In genomic region chr6:37705239-37706051, GRCh38 we compare ENCODE assay signal across 8 cellular contexts. TPM values are rescaled to one million over a fixed set of nuclear protein-coding genes. Genes with fewer than 3 reads are reported as not detected.
DNase-seq lines count a peak whose midpoint lies in the region; ATAC-seq and TF ChIP-seq lines count a peak whose summit lies in the region.

No MANE protein-coding gene starts in this region.

- H3K9me3 Mint-ChIP-seq in Calu3 (ENCODE audit: low read depth, unreplicated experiment) (no peaks in the 10 kb centered on the region), H9 (no peaks in the 10 kb centered on the region; a peak in 1 of 5 replicates)
- no peaks in the 10 kb centered on the region for H3K9me3 Mint-ChIP-seq in natural killer cell treated with Interleukin-12 subunit alpha and Interleukin-12 subunit beta and Interleukin-15 and Interleukin-18, amount 100 ng/mL, for 72 hours
- no peaks in the 10 kb centered on the region for H3K9me3 Mint-ChIP-seq in stimulated activated memory B cell treated with anti-CD40 and anti-IgM and Interleukin-4, amounts not matched to agents 10 μg/mL and 1 μg/mL and 100 μg/mL, for 72 hours

- H2AK5ac ChIP-seq in H9 (ENCODE audit: insufficient read length, low read length), result no peak overlapping the region

- H3K18ac ChIP-seq in H9 (ENCODE audit: insufficient read length, low read depth, low read length), result peak overlapping the region; percentile 64

- H2BK15ac ChIP-seq in H9 (ENCODE audit: low read depth, low read length), result no peak overlapping the region

- H2BK12ac ChIP-seq in H9 (ENCODE audit: insufficient read length, low read depth, low read length), result no peak overlapping the region

- no peaks in the 10 kb centered on the region for H3K4me1 ChIP-seq in H9 (ENCODE audit: insufficient read depth, low read length)

- H3K27me3 Mint-ChIP-seq in Calu3 (ENCODE audit: unreplicated experiment) (peaks cover 24% of the 10 kb centered on the region), H9 (ENCODE audit: low read depth) (peaks cover 71% of the 10 kb centered on the region)
- H3K27me3 Mint-ChIP-seq in natural killer cell treated with Interleukin-12 subunit alpha and Interleukin-12 subunit beta and Interleukin-15 and Interleukin-18, amount 100 ng/mL, for 72 hours, result peaks cover 12 to 17% of the 10 kb centered on the region in 2 donors
- no peaks in the 10 kb centered on the region for H3K27me3 Mint-ChIP-seq in stimulated activated memory B cell treated with anti-CD40 and anti-IgM and Interleukin-4, amounts not matched to agents 10 μg/mL and 1 μg/mL and 100 μg/mL, for 72 hours

- no peaks in the 10 kb centered on the region for H3K79me2 ChIP-seq in H9 (ENCODE audit: insufficient read depth, low read length)

- no peak overlapping the region for H4K5ac ChIP-seq in H9 (ENCODE audit: insufficient read length, low read depth, low read length)

- no peak overlapping the region for H3K56ac ChIP-seq in H9 (ENCODE audit: insufficient read length, low read depth, low read length)

- peaks cover 4% of the 10 kb centered on the region for H3K23me2 ChIP-seq in H9 (ENCODE audit: insufficient read length, low read depth, low read length, poor library complexity, severe bottlenecking)

- no peaks in the 10 kb centered on the region for H4K20me1 ChIP-seq in H9 (ENCODE audit: control insufficient read depth, insufficient read depth, insufficient read length)

- TF ChIP-seq CTCF in Calu3 (IDR thresholded peaks at IDR 0.05; ENCODE audit: unreplicated experiment) (peak; percentile 45), H9 (conservative IDR thresholded peaks at IDR 0.05) (peak; percentile 90), fibroblast of pulmonary artery (IDR thresholded peaks at IDR 0.05; ENCODE audit: low read length, missing control alignments) (peak; percentile 51)

- H3K36me3 Mint-ChIP-seq in Calu3 (ENCODE audit: insufficient read depth, unreplicated experiment), result peaks cover 4% of the 10 kb centered on the region
- H3K36me3 Mint-ChIP-seq in H9 (ENCODE audit: insufficient read depth in 1 of 3, low read depth in 3 of 3), result no peaks in the 10 kb centered on the region
- no peaks in the 10 kb centered on the region for H3K36me3 Mint-ChIP-seq in natural killer cell treated with Interleukin-12 subunit alpha and Interleukin-12 subunit beta and Interleukin-15 and Interleukin-18, amount 100 ng/mL, for 72 hours
- H3K36me3 Mint-ChIP-seq in stimulated activated memory B cell treated with anti-CD40 and anti-IgM and Interleukin-4, amounts not matched to agents 10 μg/mL and 1 μg/mL and 100 μg/mL, for 72 hours, result no peaks in the 10 kb centered on the region

- H3K27me3 ChIP-seq in H9 (ENCODE audit: insufficient read depth, low read length), result peaks cover 14% of the 10 kb centered on the region; the same call in 1 of the 2 replicates

- H4K91ac ChIP-seq in H9 (ENCODE audit: insufficient read length, low read depth, low read length), result no peak overlapping the region

- no peak overlapping the region for H3K27ac Mint-ChIP-seq in Calu3 (ENCODE audit: unreplicated experiment)
- H3K27ac Mint-ChIP-seq in H9, result peak overlapping the region; percentile 78 to 95 (median 90); a peak in 6 of 7 replicates
- H3K27ac Mint-ChIP-seq in natural killer cell treated with Interleukin-12 subunit alpha and Interleukin-12 subunit beta and Interleukin-15 and Interleukin-18, amount 100 ng/mL, for 72 hours, result peak overlapping the region in 1 of 2 donors; percentile 53
- peak overlapping the region; percentile 95 for H3K27ac Mint-ChIP-seq in stimulated activated memory B cell treated with anti-CD40 and anti-IgM and Interleukin-4, amounts not matched to agents 10 μg/mL and 1 μg/mL and 100 μg/mL, for 72 hours

- no peak overlapping the region for H2BK5ac ChIP-seq in H9 (ENCODE audit: insufficient read length, low read length)

- no peak overlapping the region for H2BK120ac ChIP-seq in H9 (ENCODE audit: low read depth, low read length, poor library complexity, severe bottlenecking)

- peak overlapping the region; percentile 72; the same call in 1 of the 2 replicates for H3K14ac ChIP-seq in H9 (ENCODE audit: insufficient read depth, low read length)

- H3K4ac ChIP-seq in H9 (ENCODE audit: low read depth, low read length), result no peak overlapping the region

- no peak overlapping the region for H3T11ph ChIP-seq in H9 (ENCODE audit: low read length)

- ATAC-seq in natural killer cell treated with Interleukin-12 subunit alpha and Interleukin-12 subunit beta and Interleukin-15 and Interleukin-18, amount 100 ng/mL, for 72 hours, result peak; percentile 76 to 79
- peak; percentile 91 for ATAC-seq in stimulated activated memory B cell treated with anti-CD40 and anti-IgM and Interleukin-4, amounts not matched to agents 10 μg/mL and 1 μg/mL and 100 μg/mL, for 72 hours

- H3K4me3 ChIP-seq in fibroblast of pulmonary artery (replicated peaks; ENCODE audit: low read depth, low read length), result peak overlapping the region; percentile 55

- no CpG with 5 or more reads among the region's 45 CpGs for WGBS in H9 (ENCODE audit: extremely low coverage, insufficient read length, low lambda C conversion rate)

- H3K27ac ChIP-seq in H9 (ENCODE audit: insufficient read length, low read depth, low read length), result no peak overlapping the region

- intact Hi-C loops in Calu3 (cut with micrococcal nuclease; ENCODE audit: unreplicated experiment), result no loop called here

- peak overlapping the region; percentile 25 for H2AFZ ChIP-seq in H9 (ENCODE audit: low read length)

- H3K9ac ChIP-seq in H9 (ENCODE audit: extremely low read depth, insufficient read length, low read length), result no peak overlapping the region

- H3K4me1 Mint-ChIP-seq in Calu3 (ENCODE audit: low read depth, unreplicated experiment), result no peaks in the 10 kb centered on the region
- peaks cover 25 to 30% of the 10 kb centered on the region in 2 experiments for H3K4me1 Mint-ChIP-seq in H9
- peaks cover 10 to 12% of the 10 kb centered on the region in 2 donors for H3K4me1 Mint-ChIP-seq in natural killer cell treated with Interleukin-12 subunit alpha and Interleukin-12 subunit beta and Interleukin-15 and Interleukin-18, amount 100 ng/mL, for 72 hours (ENCODE audit: low read depth in 2 of 2)
- H3K4me1 Mint-ChIP-seq in stimulated activated memory B cell treated with anti-CD40 and anti-IgM and Interleukin-4, amounts not matched to agents 10 μg/mL and 1 μg/mL and 100 μg/mL, for 72 hours, result peaks cover 28% of the 10 kb centered on the region

- CTCF ChIA-PET in Calu3 (lab: Charles Lee), result interaction anchor here (0.6 to 1.4 kb wide), 4 partner anchors 8 to 236 kb away, joined by 3 to 5 read pairs (median 3); partner anchors contain the start of gene MDGA1

- no peak overlapping the region for H4K8ac ChIP-seq in H9 (replicated peaks; ENCODE audit: insufficient read length, low read depth, low read length)

- H3K23ac ChIP-seq in H9 (ENCODE audit: insufficient read length, low read depth, low read length), result no peak overlapping the region

- H3K4me2 ChIP-seq in H9 (ENCODE audit: insufficient read depth, insufficient read length, low read length), result peak overlapping the region; percentile 49

- BruUV-seq in Calu3 (replicated peaks; lab: Mats Ljungman, UMichigan), result no TSS peak

- H3K4me3 Mint-ChIP-seq in Calu3 (ENCODE audit: low read depth, unreplicated experiment), result no peak overlapping the region
- peak overlapping the region; percentile 74 to 81 for H3K4me3 Mint-ChIP-seq in H9
- peak overlapping the region; percentile 81 for H3K4me3 Mint-ChIP-seq in natural killer cell treated with Interleukin-12 subunit alpha and Interleukin-12 subunit beta and Interleukin-15 and Interleukin-18, amount 100 ng/mL, for 72 hours
- peak overlapping the region; percentile 86 for H3K4me3 Mint-ChIP-seq in stimulated activated memory B cell treated with anti-CD40 and anti-IgM and Interleukin-4, amounts not matched to agents 10 μg/mL and 1 μg/mL and 100 μg/mL, for 72 hours

- H3K9me3 ChIP-seq in H9 (ENCODE audit: control insufficient read depth, low read depth, low read length), result no peaks in the 10 kb centered on the region

- no peaks in the 10 kb centered on the region for H3K79me1 ChIP-seq in H9 (ENCODE audit: insufficient read depth, low read depth, low read length, poor library complexity, severe bottlenecking)

- H2BK20ac ChIP-seq in H9 (ENCODE audit: low read depth, low read length, poor library complexity, severe bottlenecking), result no peak overlapping the region

- DNase-seq in Calu3 (no peak), H9 (peak; percentile 93), NCI-H82 treated with DMSO at 0.1 percent for 48 hours (lab: John Stamatoyannopoulos, UW; ENCODE audit: unreplicated experiment) (peak; percentile 86), fibroblast of pulmonary artery (ENCODE audit: low read depth) (peak; percentile 79), NCI-H1694 treated with DMSO at 0.1 percent for 48 hours (lab: John Stamatoyannopoulos, UW) (no peak)
- peak; percentile 21 to 69 for DNase-seq in activated T-helper 1 cell treated with anti-CD3 and anti-CD28 coated beads, Interleukin-2, amount 50 U/mL, for 16 hours (ENCODE audit: low read depth in 1 of 2, low spot score in 1 of 2)
- peak; percentile 74 for DNase-seq in natural killer cell treated with Interleukin-12 subunit alpha and Interleukin-12 subunit beta and Interleukin-15 and Interleukin-18, amount 100 ng/mL, for 72 hours (ENCODE audit: low spot score)

RNA-seq across cellular contexts. Expression of gene MDGA1, which starts 7.8 kb away (rescaled TPM):
- total RNA-seq in Calu3 (2022) (7.0 and 7.2 TPM in 2 replicates), H9 (2021) (0.15 and 0.28 TPM in 2 replicates)
- total RNA-seq in natural killer cell treated with Interleukin-12 subunit alpha and Interleukin-12 subunit beta and Interleukin-15 and Interleukin-18, amount 100 ng/mL, for 72 hours, result 1 to 10 TPM in 1 of 2 donors, under 1 TPM in 1; 0.56 to 5.2 TPM

Comparison
In these comparisons a context has a peak if more than half of its experiments do, and no peak if none do; other contexts are left out.
1. DNase-seq: peak in H9 (single experiment), NCI-H82 treated with DMSO at 0.1 percent for 48 hours (single experiment), activated T-helper 1 cell treated with anti-CD3 and anti-CD28 coated beads, Interleukin-2, amount 50 U/mL, for 16 hours (2 of 2), fibroblast of pulmonary artery (single experiment) and natural killer cell treated with Interleukin-12 subunit alpha and Interleukin-12 subunit beta and Interleukin-15 and Interleukin-18, amount 100 ng/mL, for 72 hours (single experiment); none in Calu3 (single experiment) and NCI-H1694 treated with DMSO at 0.1 percent for 48 hours (single experiment).
2. Peak in every context shown above with its lines, with median percentiles within 50 percentile points of each other: CTCF ChIP-seq.